9 cellular contexts compared by ENCODE assay signal in the genomic region with DNA sequence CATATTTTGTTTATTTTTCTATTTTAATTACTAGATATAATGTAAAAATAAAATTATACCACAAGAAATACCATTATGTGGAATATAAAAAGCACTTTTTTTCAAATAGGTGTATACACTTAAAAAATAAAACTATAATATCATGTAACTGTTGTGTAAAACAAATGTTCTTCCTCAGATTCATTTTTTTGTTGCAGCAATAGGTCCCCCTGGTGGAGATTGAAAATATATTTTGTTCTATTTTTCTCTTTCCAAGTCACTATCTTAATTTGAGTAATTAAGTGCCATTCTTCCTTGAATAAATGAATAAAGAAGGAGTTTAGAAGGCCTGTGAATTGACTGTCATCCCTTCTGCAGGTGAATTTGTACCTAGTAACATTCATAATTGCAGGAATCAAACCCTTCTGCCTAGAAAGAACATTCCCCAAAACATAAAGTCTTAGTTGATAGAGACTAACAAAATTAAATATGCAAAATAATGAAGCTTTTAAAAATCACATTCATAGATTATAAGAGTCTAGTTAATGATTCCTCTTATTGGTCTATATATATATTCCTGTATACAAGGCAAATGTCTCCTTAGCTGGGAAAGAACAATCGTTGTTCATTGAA. TPM values are rescaled to one million over a fixed set of nuclear protein-coding genes. Genes with fewer than 3 reads are reported as not detected.
DNase-seq lines count a peak whose midpoint lies in the region; ATAC-seq and TF ChIP-seq lines count a peak whose summit lies in the region.
"Had no signal": no experiment of that assay in that cellular context is flagged by ENCODE, and none has a peak within 500 bp of the region (broad histone marks: within the 10 kb centered on the region; RNA-seq: fewer than 3 reads in every experiment).

No MANE protein-coding gene starts in this region.

- H3K36me3 Mint-ChIP-seq in CD8-positive, alpha-beta T cell, result no peaks in the 10 kb centered on the region
- H3K36me3 Mint-ChIP-seq: activated naive CD8-positive, alpha-beta T cell had no signal

- H3K27ac Mint-ChIP-seq in CD8-positive, alpha-beta T cell, result no peak overlapping the region
- H3K27ac Mint-ChIP-seq: activated naive CD8-positive, alpha-beta T cell had no signal

- peaks cover 13% of the 10 kb centered on the region for H3K27me3 Mint-ChIP-seq in CD8-positive, alpha-beta T cell (ENCODE audit: low read depth)

- peaks cover 11% of the 10 kb centered on the region for H3K4me1 Mint-ChIP-seq in CD8-positive, alpha-beta T cell (ENCODE audit: low read depth)

- ATAC-seq in CD8-positive, alpha-beta T cell, result no peak
- no peak for ATAC-seq in lower lobe of right lung
- ATAC-seq in HG03280 (IDR thresholded peaks at IDR 0.05; ENCODE audit: unreplicated experiment), result no peak
- no peak for ATAC-seq in HG03342 (IDR thresholded peaks at IDR 0.05; ENCODE audit: unreplicated experiment)
- no peak for ATAC-seq in HG02798 (IDR thresholded peaks at IDR 0.05; ENCODE audit: poor library complexity, unreplicated experiment)

- no peak overlapping the region for H3K27ac ChIP-seq in CD8-positive, alpha-beta T cell (ENCODE audit: low read depth, low read length)
- no peak overlapping the region for H3K27ac ChIP-seq in adrenal gland
- no peak overlapping the region for H3K27ac ChIP-seq in lower lobe of right lung

- no peaks in the 10 kb centered on the region for H3K9me3 ChIP-seq in CD8-positive, alpha-beta T cell (ENCODE audit: low read length)
- no peaks in the 10 kb centered on the region for H3K9me3 ChIP-seq in adrenal gland (replicated peaks in 1 of 3)
- H3K9me3 ChIP-seq in lower lobe of right lung, result no peaks in the 10 kb centered on the region

- POLR2A ChIA-PET in CD8-positive, alpha-beta T cell (lab: Charles Lee), result no interaction called here

- no peaks in the 10 kb centered on the region for H3K4me1 ChIP-seq in CD8-positive, alpha-beta T cell (ENCODE audit: insufficient read depth, low read length)
- no peaks in the 10 kb centered on the region for H3K4me1 ChIP-seq in adrenal gland (replicated peaks in 1 of 2)
- H3K4me1 ChIP-seq in lower lobe of right lung, result no peaks in the 10 kb centered on the region

- in situ Hi-C loops in KBM-7 (cut with MboI; ENCODE audit: low pct_unique_long_range_greater_than_20kb, low sequenced_read_pairs), result no loop called here

- no peaks in the 10 kb centered on the region for H3K36me3 ChIP-seq in CD8-positive, alpha-beta T cell (ENCODE audit: insufficient read depth, low read length)
- no peaks in the 10 kb centered on the region for H3K36me3 ChIP-seq in adrenal gland (replicated peaks in 1 of 2)
- H3K36me3 ChIP-seq in lower lobe of right lung, result no peaks in the 10 kb centered on the region

- no peak for DNase-seq in CD8-positive, alpha-beta T cell
- peak; percentile 71 for DNase-seq in KBM-7
- DNase-seq in adrenal gland, result no peak
- no peak for DNase-seq in lower lobe of right lung
- DNase-seq in NCI-H524 treated with DMSO at 0.1 percent for 48 hours (lab: John Stamatoyannopoulos, UW), result no peak

- TF ChIP-seq CTCF in CD8-positive, alpha-beta T cell (IDR thresholded peaks at IDR 0.05), result peak; percentile 71
- TF ChIP-seq CTCF in adrenal gland (IDR thresholded peaks at IDR 0.05), result peak; percentile 13 to 61 (median 40)
- TF ChIP-seq CTCF in lower lobe of right lung (IDR thresholded peaks at IDR 0.05), result peak; percentile 48

- no peak overlapping the region for H3K4me3 ChIP-seq in CD8-positive, alpha-beta T cell (ENCODE audit: low read depth, low read length)
- no peak overlapping the region for H3K4me3 ChIP-seq in adrenal gland
- H3K4me3 ChIP-seq in lower lobe of right lung, result no peak overlapping the region

- 88 to 98% (median 95%) methylated on average over 1 of the region's 1 CpG for WGBS in adrenal gland, 4 donors

- H3K4me3 Mint-ChIP-seq in CD8-positive, alpha-beta T cell, result no peak overlapping the region
- H3K4me3 Mint-ChIP-seq: activated naive CD8-positive, alpha-beta T cell had no signal

- intact Hi-C loops in CD8-positive, alpha-beta T cell (cut with DNase I, micrococcal nuclease), result loop anchor here in 1 of 2 experiments (2.0 kb wide), 1 partner anchor 1657 kb away; no protein-coding TSS in a partner anchor
- intact Hi-C loops in adrenal gland (cut with DNase I) (no loop called here), lower lobe of right lung (cut with DNase I) (no loop called here)

- no peaks in the 10 kb centered on the region for H3K27me3 ChIP-seq in CD8-positive, alpha-beta T cell (ENCODE audit: insufficient read depth, low read length)
- H3K27me3 ChIP-seq in adrenal gland (no peaks in the 10 kb centered on the region), lower lobe of right lung (ENCODE audit: low read depth) (peaks cover 3% of the 10 kb centered on the region)

- no peaks in the 10 kb centered on the region for H3K9me3 Mint-ChIP-seq in CD8-positive, alpha-beta T cell

- TF ChIP-seq POLR2A in adrenal gland (IDR thresholded peaks at IDR 0.05), result no peak

- CTCF ChIA-PET in CD8-positive, alpha-beta T cell (lab: Charles Lee), result interaction anchor here (0.7 to 1.5 kb wide), 3 partner anchors 92 to 1657 kb away, joined by 3 to 5 read pairs (median 3); partner anchors contain the start of gene LYSMD3

RNA-seq across cellular contexts. Expression of gene CETN3, which starts 23.4 kb away (rescaled TPM):
- 1 to 10 TPM; 2.4 to 3.4 TPM for total RNA-seq in CD8-positive, alpha-beta T cell
- 10 to 100 TPM in 6 of 8 donors, 1 to 10 TPM in 2; 5.0 to 28.9 (median 18.6) TPM for total RNA-seq in adrenal gland
- polyA plus RNA-seq in adrenal gland, result 10 to 100 TPM; 20.4 to 59.2 (median 29.9) TPM
- 22.5 TPM for total RNA-seq in lower lobe of right lung
